ENCODE assay signal across 1 cellular context in genomic region chr18:7598167-7599062, GRCh38.
TF ChIP-seq lines count a peak whose summit lies in the region.

No MANE protein-coding gene starts in this region.

TF ChIP-seq in H1, 55 proteins besides CTCF, POLR2A, EP300 and RAD21:
- TF ChIP-seq MAFK (IDR thresholded peaks at IDR 0.05; ENCODE audit: low read depth, low read length) (peak; percentile 63), RBBP5 (IDR thresholded peaks at IDR 0.05; ENCODE audit: borderline replicate concordance, low read depth, low read length) (no peak)
